Comparison of ENCODE assay signal across 6 cellular contexts in genomic region chr6:73392188-73392587, GRCh38. TPM values are rescaled to one million over a fixed set of nuclear protein-coding genes. Genes with fewer than 3 reads are reported as not detected.
"Had no signal": no experiment of that assay in that cellular context is flagged by ENCODE, and none has a peak within 500 bp of the region (broad histone marks: within the 10 kb centered on the region; RNA-seq: fewer than 3 reads in every experiment).

No MANE protein-coding gene starts in this region.

RNA-seq across cellular contexts. Expression of gene DDX43, which starts 2.4 kb away (rescaled TPM):
- total RNA-seq: cardiac muscle cell, RPMI7951 had no signal
- polyA plus RNA-seq: cardiac muscle cell had no signal

RNA-seq across cellular contexts. Expression of gene OOEP, which starts 22.5 kb away (rescaled TPM):
- total RNA-seq: cardiac muscle cell, Right ventricle myocardium inferior, RPMI7951 had no signal
- polyA plus RNA-seq: cardiac muscle cell had no signal

RNA-seq across cellular contexts. Expression of gene KHDC3L, which starts 29.7 kb away (rescaled TPM):
- total RNA-seq: activated CD8-positive, alpha-beta T cell treated with anti-CD3 and anti-CD28 coated beads, Interleukin-2, amount 10 ng/mL, durations not matched to agents 7 days and 5 days; Right ventricle myocardium inferior; RPMI7951 had no signal
- polyA plus RNA-seq: adipose tissue, cardiac muscle cell had no signal

RNA-seq across cellular contexts. Expression of gene DPPA5, which starts 38.1 kb away (rescaled TPM):
- total RNA-seq: activated CD8-positive, alpha-beta T cell treated with anti-CD3 and anti-CD28 coated beads, Interleukin-2, amount 10 ng/mL, durations not matched to agents 7 days and 5 days; activated naive CD4-positive, alpha-beta T cell treated with anti-CD3 and anti-CD28 coated beads, Interleukin-2, amount 50 U/mL, for 72 hours; cardiac muscle cell; Right ventricle myocardium inferior; RPMI7951 had no signal
- polyA plus RNA-seq: adipose tissue, cardiac muscle cell had no signal

RNA-seq across cellular contexts. Expression of gene CGAS, which starts 59.9 kb away (rescaled TPM):
- total RNA-seq: cardiac muscle cell had no signal
- polyA plus RNA-seq: cardiac muscle cell had no signal
